Comparison of ENCODE assay signal across 2 cellular contexts in genomic region chr20:61908057-61909026, GRCh38.
A peak's percentile ranks its signal among the peaks of the same experiment; 100 is the strongest.
TF ChIP-seq lines count a peak whose summit lies in the region.

No MANE protein-coding gene starts in this region.

TF ChIP-seq in HepG2, 621 proteins besides CTCF, POLR2A, EP300 and RAD21:
- TF ChIP-seq MAFF (IDR thresholded peaks at IDR 0.05; ENCODE audit: low read depth, low read length) (peak; percentile 59), MAFK (conservative IDR thresholded peaks at IDR 0.05 in 1 of 2, IDR thresholded peaks at IDR 0.05 in 1 of 2; ENCODE audit: low read length in 2 of 2) (peak; percentile 70 to 71; a peak in 3 of 4 replicates), HNRNPLL (IDR thresholded peaks at IDR 0.05; ENCODE audit: low read depth, low read length, poor library complexity, severe bottlenecking) (peak; percentile 20), ZNF44 (CRISPR knock-in tag; IDR thresholded peaks at IDR 0.05) (no peak), ZBTB39 (CRISPR knock-in tag; IDR thresholded peaks at IDR 0.05) (no peak)

TF ChIP-seq in IMR-90, 13 proteins besides CTCF, POLR2A, EP300 and RAD21:
- TF ChIP-seq SMC3 (IDR thresholded peaks at IDR 0.05; ENCODE audit: low read depth, low read length) (no peak), MAFK (IDR thresholded peaks at IDR 0.05; ENCODE audit: low read depth, low read length) (peak; percentile 22; the same call in 1 of the 2 replicates), MXI1 (IDR thresholded peaks at IDR 0.05; ENCODE audit: borderline replicate concordance, low read depth, low read length) (no peak)
TF ChIP-seq in IMR-90: peak in this region for 1.
